In genomic region chr7:121766676-121767075, GRCh38 we compare ENCODE assay signal across 1 cellular context.
TF ChIP-seq lines count a peak whose summit lies in the region.

No MANE protein-coding gene starts in this region.

TF ChIP-seq in K562, 482 proteins besides CTCF, POLR2A, EP300 and RAD21 (continued from another document):
- TF ChIP-seq AFF4 (CRISPR knock-in tag; IDR thresholded peaks at IDR 0.05): no peak
- TF ChIP-seq ZNF445 (CRISPR knock-in tag; IDR thresholded peaks at IDR 0.05; ENCODE audit: low read depth): no peak
- no peak for TF ChIP-seq SAFB (IDR thresholded peaks at IDR 0.05; ENCODE audit: borderline replicate concordance, low read depth, low read length)
- no peak for TF ChIP-seq POLR3G (IDR thresholded peaks at IDR 0.05; ENCODE audit: extremely low read depth, insufficient read length, insufficient replicate concordance)
- peak; percentile 72 for TF ChIP-seq C11orf30 (IDR thresholded peaks at IDR 0.05; ENCODE audit: low read depth)
- peak; percentile 94 for TF ChIP-seq ZNF316 (IDR thresholded peaks at IDR 0.05)
- TF ChIP-seq MAFF (IDR thresholded peaks at IDR 0.05; ENCODE audit: low read length): peak; percentile 94
- TF ChIP-seq MAFK (IDR thresholded peaks at IDR 0.05; ENCODE audit: low read length): peak; percentile 95
- no peak for TF ChIP-seq IFI16 (CRISPR knock-in tag; IDR thresholded peaks at IDR 0.05)
